Comparison of ENCODE assay signal across 25 cellular contexts in the genomic region with DNA sequence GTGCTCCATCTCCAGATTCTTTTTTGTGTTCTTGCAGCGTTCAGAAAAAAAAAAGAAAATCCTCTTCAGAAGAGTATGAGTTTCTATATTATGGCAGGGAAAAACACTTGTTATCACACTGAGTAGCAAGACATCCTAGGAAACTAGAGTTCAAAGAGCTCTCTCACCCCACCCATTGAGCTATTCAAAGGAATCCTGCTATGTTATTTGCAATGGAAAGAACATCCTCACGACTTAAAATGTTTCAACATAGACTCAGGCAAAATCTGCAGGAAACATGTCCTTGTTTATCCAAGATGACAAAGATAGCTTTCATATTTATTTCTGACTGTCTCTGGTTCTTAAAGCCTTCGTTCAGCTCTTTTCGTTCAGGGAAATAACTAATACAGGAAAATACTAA.
A peak's percentile ranks its signal among the peaks of the same experiment; 100 is the strongest.
DNase-seq lines count a peak whose midpoint lies in the region; TF ChIP-seq lines count a peak whose summit lies in the region.
"Had no signal": no experiment of that assay in that cellular context is flagged by ENCODE, and none has a peak within 500 bp of the region (broad histone marks: within the 10 kb centered on the region; RNA-seq: fewer than 3 reads in every experiment).

No MANE protein-coding gene starts in this region.

- H3K36me3 ChIP-seq in NT2/D1 (ENCODE audit: insufficient read depth, insufficient read length, low read length) (no peaks in the 10 kb centered on the region), iPS-20b (ENCODE audit: insufficient read depth, low read depth, low read length) (no peaks in the 10 kb centered on the region), sigmoid colon (no peaks in the 10 kb centered on the region)
- H3K36me3 ChIP-seq: BE2C, MG63 had no signal

- H3K4me1 ChIP-seq in NT2/D1 (ENCODE audit: insufficient read depth, insufficient read length) (no peaks in the 10 kb centered on the region), iPS-20b (ENCODE audit: insufficient read depth, low read length) (peaks cover 9% of the 10 kb centered on the region), sigmoid colon (peaks cover 0 to 5% (median 0%) of the 10 kb centered on the region in 4 donors)
- H3K4me1 ChIP-seq: BE2C had no signal

- TF ChIP-seq POLR2A in lower leg skin (IDR thresholded peaks at IDR 0.05) (no peak), sigmoid colon (IDR thresholded peaks at IDR 0.05) (no peak)

- intact Hi-C loops in lower leg skin (cut with DNase I; ENCODE audit: low total_unique reads) (no loop called here), sigmoid colon (cut with DNase I) (no loop called here)

- DNase-seq in NT2/D1 (ENCODE audit: low read depth, low spot score) (peak; percentile 3), pons (ENCODE audit: low spot score) (peak; percentile 25), lower leg skin (ENCODE audit: low spot score in 2 of 2) (no peak), sigmoid colon (no peak)
- DNase-seq in activated CD8-positive, alpha-beta memory T cell treated with anti-CD3 and anti-CD28 coated beads, Interleukin-2, amount 50 U/mL, for 48 hours, result no peak
- DNase-seq: 8988T; ACHN; BE2C; Calu3; CD8-positive, alpha-beta memory T cell; DMS79 treated with DMSO at 0.1 percent for 48 hours; GF-D8; IMR-90; KG1; MG63; NCI-H1105 treated with DMSO at 0.1 percent for 48 hours; NCI-H146; NCI-H1930; NCI-H2107; NCI-H446 treated with DMSO at 0.1 percent for 48 hours; NCI-H526; PC-3; SK-N-SH had no signal

- TF ChIP-seq CTCF in 22Rv1 (IDR thresholded peaks at IDR 0.05) (no peak), lower leg skin (IDR thresholded peaks at IDR 0.05) (no peak), sigmoid colon (IDR thresholded peaks at IDR 0.05) (no peak)

- no peak for TF ChIP-seq EP300 in sigmoid colon (IDR thresholded peaks at IDR 0.05)

- no peak overlapping the region for H3K4me3 ChIP-seq in NT2/D1 (ENCODE audit: insufficient read length, low read depth)
- H3K4me3 ChIP-seq in iPS-20b (ENCODE audit: low read length), result peak overlapping the region; percentile 42; the same call in 1 of the 2 replicates
- no peak overlapping the region for H3K4me3 ChIP-seq in lower leg skin (ENCODE audit: low read depth, poor library complexity, severe bottlenecking)
- H3K4me3 ChIP-seq in sigmoid colon, result no peak overlapping the region
- H3K4me3 ChIP-seq: MG63 had no signal

- H3K27me3 ChIP-seq in NT2/D1 (ENCODE audit: insufficient read depth, insufficient read length) (peaks cover 5% of the 10 kb centered on the region), iPS-20b (ENCODE audit: insufficient read depth, low read length) (peaks cover 40% of the 10 kb centered on the region), sigmoid colon (no peaks in the 10 kb centered on the region)
- H3K27me3 ChIP-seq: BE2C, MG63 had no signal

- H3K27ac ChIP-seq in 22Rv1 (peak overlapping the region; percentile 27; the same call in 1 of the 2 replicates), iPS-20b (ENCODE audit: low read length) (no peak overlapping the region), sigmoid colon (no peak overlapping the region)

- H3K9me3 ChIP-seq in NT2/D1 (ENCODE audit: insufficient read depth, low read length) (no peaks in the 10 kb centered on the region), iPS-20b (ENCODE audit: insufficient read depth, low read depth, low read length) (no peaks in the 10 kb centered on the region), sigmoid colon (no peaks in the 10 kb centered on the region)
- H3K9me3 ChIP-seq: BE2C, MG63, SK-N-SH had no signal

- 12 to 17% methylated on average over 4 of the region's 4 CpGs for WGBS in lower leg skin, 2 donors
- 30 to 32% methylated on average over 4 of the region's 4 CpGs for WGBS in sigmoid colon, 2 donors

- H3K9ac ChIP-seq in NT2/D1 (ENCODE audit: insufficient read length, low read depth), result no peak overlapping the region
- H3K9ac ChIP-seq in iPS-20b (ENCODE audit: low read depth, low read length), result no peak overlapping the region
- H3K9ac ChIP-seq: SK-N-SH had no signal

Comparison
In these comparisons a context has a peak if more than half of its experiments do, and no peak if none do; other contexts are left out.
1. DNase-seq: peak in NT2/D1 (single experiment) and pons (single experiment); none in activated CD8-positive, alpha-beta memory T cell treated with anti-CD3 and anti-CD28 coated beads, Interleukin-2, amount 50 U/mL, for 48 hours (single experiment), lower leg skin (0 of 2) and sigmoid colon (single experiment).